ENCODE assay signal across 1 cellular context in the genomic region with DNA sequence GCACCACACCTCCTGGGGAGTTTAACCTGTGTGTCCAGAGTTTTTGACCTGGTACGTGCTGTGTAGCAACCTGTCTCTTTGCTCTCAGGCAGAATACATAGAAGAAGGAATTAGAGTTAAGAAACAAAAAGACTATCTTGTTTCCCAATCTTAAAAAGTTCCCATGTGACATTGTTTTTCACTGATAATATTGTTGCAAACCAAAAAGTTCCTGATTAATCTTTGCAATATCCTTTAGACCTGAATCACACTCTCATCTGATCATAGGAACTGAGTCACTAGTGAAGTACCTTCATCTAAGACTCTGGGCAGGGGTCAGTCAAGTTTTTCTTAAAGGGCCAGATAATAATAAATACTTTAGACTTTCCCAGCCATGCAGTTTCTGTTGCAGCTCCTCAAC.
TF ChIP-seq lines count a peak whose summit lies in the region.

No MANE protein-coding gene starts in this region.

TF ChIP-seq in endothelial cell of umbilical vein, 7 proteins besides CTCF, POLR2A, EP300 and RAD21:
- TF ChIP-seq, protein P1, sequence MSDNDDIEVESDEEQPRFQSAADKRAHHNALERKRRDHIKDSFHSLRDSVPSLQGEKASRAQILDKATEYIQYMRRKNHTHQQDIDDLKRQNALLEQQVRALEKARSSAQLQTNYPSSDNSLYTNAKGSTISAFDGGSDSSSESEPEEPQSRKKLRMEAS (IDR thresholded peaks at IDR 0.05; ENCODE audit: insufficient read depth, insufficient read length), result no peak
- TF ChIP-seq FOS (IDR thresholded peaks at IDR 0.05; ENCODE audit: borderline replicate concordance, insufficient read depth, low read length), result peak; percentile 75
- peak; percentile 37 for TF ChIP-seq JUN (IDR thresholded peaks at IDR 0.05; ENCODE audit: borderline replicate concordance, insufficient read depth, insufficient read length, low read depth)
- peak; percentile 95 for TF ChIP-seq GATA2 (IDR thresholded peaks at IDR 0.05; ENCODE audit: insufficient read depth, insufficient read length, low read depth, low read length)
- TF ChIP-seq POLR2AphosphoS5 (IDR thresholded peaks at IDR 0.05; ENCODE audit: insufficient read depth, low read depth, low read length), result peak; percentile 17
- TF ChIP-seq EZH2 (IDR thresholded peaks at IDR 0.05; ENCODE audit: borderline replicate concordance, low read depth, low read length, severe bottlenecking), result no peak
- TF ChIP-seq MYC (IDR thresholded peaks at IDR 0.05; ENCODE audit: low read depth, low read length), result no peak
